Comparison of ENCODE assay signal across 1 cellular context in genomic region chr20:15162061-15162740, GRCh38.
TF ChIP-seq lines count a peak whose summit lies in the region.

No MANE protein-coding gene starts in this region.

TF ChIP-seq in GM23338, 12 proteins besides CTCF, POLR2A, EP300 and RAD21 (continued from another document):
- TF ChIP-seq REST (IDR thresholded peaks at IDR 0.05; ENCODE audit: unreplicated experiment): no peak
- no peak for TF ChIP-seq NANOG (IDR thresholded peaks at IDR 0.05; ENCODE audit: borderline replicate concordance)
- no peak for TF ChIP-seq CREB1 (CRISPR knock-in tag; IDR thresholded peaks at IDR 0.05; ENCODE audit: low read depth)
